In the genomic region with DNA sequence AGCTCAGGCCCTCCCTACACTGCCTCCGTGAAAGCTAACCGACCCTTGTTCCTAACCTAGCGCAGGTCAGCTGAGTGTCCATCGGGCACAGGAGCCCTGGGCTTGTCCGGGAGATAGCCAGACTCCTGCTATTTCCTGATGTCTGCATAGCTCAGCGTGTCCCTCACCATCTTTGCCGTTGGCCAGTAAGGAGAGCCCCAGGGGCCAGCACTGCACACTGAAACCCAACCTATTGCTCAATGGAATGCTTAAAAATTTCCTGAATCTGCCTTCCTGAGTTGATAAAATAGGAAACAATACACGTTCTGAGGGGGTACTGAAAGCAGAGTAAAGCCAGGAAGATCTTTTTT, we compare ENCODE assay signal across 9 cellular contexts. TPM values are rescaled to one million over a fixed set of nuclear protein-coding genes. Genes with fewer than 3 reads are reported as not detected.
A peak's percentile ranks its signal among the peaks of the same experiment; 100 is the strongest.
DNase-seq lines count a peak whose midpoint lies in the region; ATAC-seq and TF ChIP-seq lines count a peak whose summit lies in the region.
"Had no signal": no experiment of that assay in that cellular context is flagged by ENCODE, and none has a peak within 500 bp of the region (broad histone marks: within the 10 kb centered on the region; RNA-seq: fewer than 3 reads in every experiment).

No MANE protein-coding gene starts in this region.

- TF ChIP-seq EP300 in SK-N-SH (IDR thresholded peaks at IDR 0.05; ENCODE audit: borderline replicate concordance in 1 of 2, low read depth in 1 of 2, low read length in 1 of 2) = no peak

- H3K9me2 ChIP-seq in SK-N-SH = no peaks in the 10 kb centered on the region

- H2AFZ ChIP-seq in SK-N-SH (ENCODE audit: low read depth) = peak overlapping the region; percentile 84

- peaks cover 36% of the 10 kb centered on the region for H3F3A ChIP-seq in SK-N-SH (replicated peaks; ENCODE audit: insufficient read depth)

- H3K79me2 ChIP-seq in SK-N-SH (ENCODE audit: insufficient read depth) = peaks cover 29% of the 10 kb centered on the region; the same call in 1 of the 2 replicates

- H3K9ac ChIP-seq in SK-N-SH = peak overlapping the region; percentile 59; the same call in 1 of the 2 replicates

- H3K9me3 ChIP-seq in SK-N-SH = no peaks in the 10 kb centered on the region
- no peaks in the 10 kb centered on the region for H3K9me3 ChIP-seq in esophagus (ENCODE audit: control insufficient read depth in 2 of 2, insufficient read depth in 1 of 2, low read depth in 1 of 2, low read length in 1 of 2)

- peak overlapping the region; percentile 56 for H3K4me3 ChIP-seq in GM06990 (replicated peaks; ENCODE audit: low read depth, low read length)
- peak overlapping the region; percentile 16 to 43; a peak in 3 of 4 replicates for H3K4me3 ChIP-seq in SK-N-SH (ENCODE audit: low read depth in 2 of 2, low read length in 1 of 2)
- peak overlapping the region in 1 of 2 donors; percentile 23 for H3K4me3 ChIP-seq in esophagus (ENCODE audit: low read depth in 1 of 2, low read length in 2 of 2)
- H3K4me3 ChIP-seq: SK-N-MC had no signal

- WGBS in SK-N-SH (ENCODE audit: low lambda C conversion rate) = 40% methylated on average over 8 of the region's 8 CpGs
- 46 to 50% methylated on average over 8 of the region's 8 CpGs for WGBS in esophagus, 2 donors

- DNase-seq in GM06990 (ENCODE audit: extremely low read depth, insufficient read length) (no peak), SK-N-SH (no peak), sciatic nerve (ENCODE audit: low spot score) (no peak), head of caudate nucleus (no peak), pons (ENCODE audit: low spot score) (no peak), occipital lobe (lab: John Stamatoyannopoulos, UW) (no peak), SW 1271 (lab: John Stamatoyannopoulos, UW) (no peak)

- CTCF ChIA-PET in SK-N-SH (lab: Yijun Ruan, JAX) = interaction anchor here (0.5 kb wide), 1 partner anchor 9 kb away, joined by 4 read pairs; no protein-coding TSS in a partner anchor

- H3K4me1 ChIP-seq in SK-N-SH (ENCODE audit: control insufficient read depth in 1 of 2, insufficient read depth in 2 of 2, low read depth in 1 of 2, low read length in 1 of 2) (peaks cover 25 to 31% of the 10 kb centered on the region in 2 experiments), esophagus (ENCODE audit: control insufficient read depth in 2 of 2, insufficient read depth in 2 of 2, low read length in 1 of 2) (peaks cover 0 to 8% of the 10 kb centered on the region in 2 donors)

- TF ChIP-seq CTCF in GM06990 (IDR thresholded peaks at IDR 0.05; ENCODE audit: insufficient read depth, low read length, poor library complexity, severe bottlenecking) (no peak), SK-N-SH (IDR thresholded peaks at IDR 0.05) (no peak)

- H3K27ac ChIP-seq in SK-N-SH (ENCODE audit: low read depth in 2 of 2, low read length in 1 of 2) = peak overlapping the region; percentile 76 to 89
- H3K27ac ChIP-seq in esophagus (ENCODE audit: low read depth in 2 of 2, low read length in 1 of 2) = peak overlapping the region; percentile 58 to 76
- H3K27ac ChIP-seq: SK-N-MC had no signal

- no peaks in the 10 kb centered on the region for H4K20me1 ChIP-seq in SK-N-SH (ENCODE audit: insufficient read depth)

- TF ChIP-seq RAD21 in SK-N-SH (IDR thresholded peaks at IDR 0.05; ENCODE audit: low read length) = no peak

- no peaks in the 10 kb centered on the region for H3K27me3 ChIP-seq in GM06990 (replicated peaks; ENCODE audit: control insufficient read depth, insufficient read depth, low read length)
- H3K27me3 ChIP-seq in SK-N-SH (ENCODE audit: insufficient read depth) = no peaks in the 10 kb centered on the region
- no peaks in the 10 kb centered on the region for H3K27me3 ChIP-seq in esophagus (ENCODE audit: control insufficient read depth in 1 of 2, insufficient read depth in 2 of 2, low read length in 2 of 2)

- no peaks in the 10 kb centered on the region for H3K36me3 ChIP-seq in GM06990 (ENCODE audit: control insufficient read depth, insufficient read depth, low read length)
- no peaks in the 10 kb centered on the region for H3K36me3 ChIP-seq in SK-N-SH (replicated peaks in 1 of 2; ENCODE audit: control insufficient read depth in 1 of 2, insufficient read depth in 2 of 2, low read length in 1 of 2)
- H3K36me3 ChIP-seq in esophagus (ENCODE audit: control insufficient read depth in 2 of 2, insufficient read depth in 2 of 2, low read length in 1 of 2) = no peaks in the 10 kb centered on the region

- POLR2A ChIA-PET in SK-N-SH (lab: Yijun Ruan, JAX) = no interaction called here

- peak overlapping the region; percentile 79 for H3K4me2 ChIP-seq in SK-N-SH

- peak; percentile 18 for ATAC-seq in sciatic nerve

- intact Hi-C loops in sciatic nerve (cut with DNase I) (no loop called here), head of caudate nucleus (cut with DNase I) (no loop called here)

TF ChIP-seq in SK-N-SH, 30 proteins besides CTCF, POLR2A, EP300 and RAD21:
- TF ChIP-seq, protein P1, sequence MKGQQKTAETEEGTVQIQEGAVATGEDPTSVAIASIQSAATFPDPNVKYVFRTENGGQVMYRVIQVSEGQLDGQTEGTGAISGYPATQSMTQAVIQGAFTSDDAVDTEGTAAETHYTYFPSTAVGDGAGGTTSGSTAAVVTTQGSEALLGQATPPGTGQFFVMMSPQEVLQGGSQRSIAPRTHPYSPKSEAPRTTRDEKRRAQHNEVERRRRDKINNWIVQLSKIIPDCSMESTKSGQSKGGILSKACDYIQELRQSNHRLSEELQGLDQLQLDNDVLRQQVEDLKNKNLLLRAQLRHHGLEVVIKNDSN (IDR thresholded peaks at IDR 0.05; ENCODE audit: borderline replicate concordance, low read depth) = no peak
- TF ChIP-seq GATA2 (CRISPR knock-in tag; IDR thresholded peaks at IDR 0.05) = no peak
- TF ChIP-seq CHD2 (IDR thresholded peaks at IDR 0.05; ENCODE audit: low read length, partially characterized antibody) = no peak
- no peak for TF ChIP-seq RFX5 (IDR thresholded peaks at IDR 0.05; ENCODE audit: low read length)
- no peak for TF ChIP-seq MXI1 (IDR thresholded peaks at IDR 0.05; ENCODE audit: low read depth, low read length)
- no peak for TF ChIP-seq YY1 (IDR thresholded peaks at IDR 0.05; ENCODE audit: low read depth)
- no peak for TF ChIP-seq MEF2A (IDR thresholded peaks at IDR 0.05; ENCODE audit: borderline replicate concordance, low read depth)
- no peak for TF ChIP-seq NRF1 (IDR thresholded peaks at IDR 0.05; ENCODE audit: low read depth, low read length)
- no peak for TF ChIP-seq RCOR1 (IDR thresholded peaks at IDR 0.05; ENCODE audit: low read length)
- TF ChIP-seq SIN3A (IDR thresholded peaks at IDR 0.05; ENCODE audit: borderline replicate concordance, low read depth, low read length) = no peak
- TF ChIP-seq FOXM1 (IDR thresholded peaks at IDR 0.05; ENCODE audit: low read depth) = no peak
- TF ChIP-seq TAF1 (IDR thresholded peaks at IDR 0.05; ENCODE audit: borderline replicate concordance, low read depth, low read length) = no peak
- TF ChIP-seq, protein P2, sequence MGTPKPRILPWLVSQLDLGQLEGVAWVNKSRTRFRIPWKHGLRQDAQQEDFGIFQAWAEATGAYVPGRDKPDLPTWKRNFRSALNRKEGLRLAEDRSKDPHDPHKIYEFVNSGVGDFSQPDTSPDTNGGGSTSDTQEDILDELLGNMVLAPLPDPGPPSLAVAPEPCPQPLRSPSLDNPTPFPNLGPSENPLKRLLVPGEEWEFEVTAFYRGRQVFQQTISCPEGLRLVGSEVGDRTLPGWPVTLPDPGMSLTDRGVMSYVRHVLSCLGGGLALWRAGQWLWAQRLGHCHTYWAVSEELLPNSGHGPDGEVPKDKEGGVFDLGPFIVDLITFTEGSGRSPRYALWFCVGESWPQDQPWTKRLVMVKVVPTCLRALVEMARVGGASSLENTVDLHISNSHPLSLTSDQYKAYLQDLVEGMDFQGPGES (IDR thresholded peaks at IDR 0.05; ENCODE audit: low read depth, low read length) = no peak
- no peak for TF ChIP-seq POLR2AphosphoS5 (IDR thresholded peaks at IDR 0.05; ENCODE audit: low read depth, low read length)

RNA-seq across cellular contexts. Expression of a gene that starts 2.2 kb away (rescaled TPM):
- polyA plus RNA-seq in SK-N-SH (2012; rRNA removed) (9.9 and 17.1 TPM in 2 replicates), esophagus (1 to 10 TPM; 4.4 to 6.4 TPM)
- polyA plus RNA-seq in SK-N-SH (2012; cell fraction: cytosol; rRNA removed) = 12.9 and 16.2 TPM in 2 replicates
- polyA plus RNA-seq in SK-N-SH (2012; cell fraction: nucleus; rRNA removed) = 33.4 and 39.7 TPM in 2 replicates
- total RNA-seq in sciatic nerve (109 TPM), occipital lobe (2.0 TPM)

Comparison
In these comparisons a context has a peak if more than half of its experiments do, and no peak if none do; other contexts are left out.
1. RNA of a gene that starts 2.2 kb away (total RNA-seq): 109 TPM in sciatic nerve (single experiment); 2.0 TPM in occipital lobe (single experiment); every median in the first group is over 10 times any median in the second.